In the genomic region with DNA sequence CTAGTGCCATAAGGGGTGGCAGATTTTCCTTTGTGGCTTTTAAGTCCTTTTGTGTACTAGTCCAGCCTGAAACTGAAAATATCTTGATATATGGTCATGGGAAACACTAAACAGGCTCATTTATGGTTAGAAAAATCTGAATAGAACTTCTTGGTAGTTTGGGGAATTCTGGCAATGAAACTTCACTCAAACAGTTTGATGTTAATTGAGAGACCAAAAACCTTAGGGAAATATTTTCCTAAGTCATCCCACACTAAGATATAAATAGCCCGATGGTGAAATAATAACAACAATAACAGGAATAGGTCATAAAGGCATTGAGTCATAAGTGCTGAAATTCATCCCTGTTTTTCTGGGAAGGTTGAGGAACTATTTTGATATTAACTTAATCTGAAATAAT, we compare ENCODE assay signal across 15 cellular contexts.
DNase-seq lines count a peak whose midpoint lies in the region; ATAC-seq, FAIRE-seq and TF ChIP-seq lines count a peak whose summit lies in the region.
"Had no signal": no experiment of that assay in that cellular context is flagged by ENCODE, and none has a peak within 500 bp of the region (broad histone marks: within the 10 kb centered on the region; RNA-seq: fewer than 3 reads in every experiment).

No MANE protein-coding gene starts in this region.

- H3K4me3 ChIP-seq in ACC112 (ENCODE audit: low read depth, low read length) (peak overlapping the region; percentile 13; the same call in 1 of the 2 replicates), RWPE2 (ENCODE audit: severe bottlenecking) (no peak overlapping the region), fibroblast of lung (replicated peaks in 1 of 4; ENCODE audit: control extremely low read depth in 1 of 4, insufficient read depth in 1 of 4, low read depth in 3 of 4, low read length in 4 of 4) (peak overlapping the region in 2 of 4 experiments; percentile 5 to 25), osteoblast (ENCODE audit: insufficient read depth, low read length) (peak overlapping the region; percentile 34), small intestine (ENCODE audit: low read depth in 1 of 2, low read length in 2 of 2) (no peak overlapping the region)
- H3K4me3 ChIP-seq: A549 had no signal

- DNase-seq in RWPE2 (ENCODE audit: low spot score) = no peak
- DNase-seq in fibroblast of lung (ENCODE audit: low read depth in 2 of 2) = peak; percentile 74 to 85
- peak; percentile 76 for DNase-seq in osteoblast (ENCODE audit: insufficient read length, low spot score, missing footprints)
- DNase-seq in NCI-H748 (lab: John Stamatoyannopoulos, UW; ENCODE audit: unreplicated experiment) = no peak
- DNase-seq in small intestine = no peak
- no peak for DNase-seq in H54 (ENCODE audit: insufficient read length, low spot score)
- no peak for DNase-seq in SK-N-DZ (ENCODE audit: low spot score)
- DNase-seq: activated CD4-positive, alpha-beta T cell treated with anti-CD3 and anti-CD28 coated beads, Interleukin-2, amount 50 U/mL, for 4 hours; activated naive CD4-positive, alpha-beta T cell treated with anti-CD3 and anti-CD28 coated beads, Interleukin-2, amount 10 ng/mL, durations not matched to agents 7 days and 5 days; effector memory CD4-positive, alpha-beta T cell; NCI-H1436; stimulated activated CD4-positive, alpha-beta T cell treated with anti-CD3 and anti-CD28 coated beads, Interleukin-2, amount 100 ng/mL, for 48 hours had no signal

- H3K36me3 ChIP-seq in ACC112 (ENCODE audit: insufficient read depth, low read length) = no peaks in the 10 kb centered on the region
- no peaks in the 10 kb centered on the region for H3K36me3 ChIP-seq in RWPE2 (ENCODE audit: low read depth)
- H3K36me3 ChIP-seq in fibroblast of lung (ENCODE audit: control insufficient read depth, insufficient read depth, low read length) = no peaks in the 10 kb centered on the region
- H3K36me3 ChIP-seq in osteoblast (ENCODE audit: insufficient read depth, low read length) = no peaks in the 10 kb centered on the region
- H3K36me3 ChIP-seq in small intestine (ENCODE audit: control insufficient read depth in 2 of 2, insufficient read depth in 2 of 2, low read length in 2 of 2) = no peaks in the 10 kb centered on the region
- H3K36me3 ChIP-seq: neutrophil had no signal

- H3K4me1 ChIP-seq in ACC112 (ENCODE audit: control insufficient read depth, insufficient read depth, low read length, unreplicated experiment) (peaks cover 18% of the 10 kb centered on the region), RWPE2 (ENCODE audit: insufficient read depth, poor library complexity, severe bottlenecking) (peaks cover 12% of the 10 kb centered on the region), fibroblast of lung (ENCODE audit: control insufficient read depth, extremely low read depth, insufficient read depth, low read length) (peaks cover 6% of the 10 kb centered on the region), osteoblast (ENCODE audit: insufficient read depth, low read length) (peaks cover 23% of the 10 kb centered on the region), small intestine (ENCODE audit: control insufficient read depth in 2 of 2, insufficient read depth in 1 of 2, low read depth in 1 of 2, low read length in 1 of 2) (no peaks in the 10 kb centered on the region)
- H3K4me1 ChIP-seq: A549 had no signal

- no peak for FAIRE-seq in small intestine (lab: Jason Lieb, UNC)
- no peak for FAIRE-seq in H54 (lab: Jason Lieb, UNC)
- FAIRE-seq: A549 had no signal

- H4K20me1 ChIP-seq in fibroblast of lung (ENCODE audit: control insufficient read depth, extremely low read depth, insufficient read depth, low read length) (no peaks in the 10 kb centered on the region), osteoblast (ENCODE audit: insufficient read depth, low read length) (no peaks in the 10 kb centered on the region)

- no peak for TF ChIP-seq POLR2A in H54 (IDR thresholded peaks at IDR 0.05; ENCODE audit: low read depth, low read length)

- no peaks in the 10 kb centered on the region for H3K27me3 ChIP-seq in ACC112 (ENCODE audit: insufficient read depth, low read length)
- H3K27me3 ChIP-seq in RWPE2 (ENCODE audit: insufficient read depth, poor library complexity, severe bottlenecking) = no peaks in the 10 kb centered on the region
- no peaks in the 10 kb centered on the region for H3K27me3 ChIP-seq in fibroblast of lung (ENCODE audit: control insufficient read depth, insufficient read depth, low read length)
- H3K27me3 ChIP-seq in osteoblast (ENCODE audit: insufficient read depth, low read length) = no peaks in the 10 kb centered on the region
- peaks cover 0 to 2% of the 10 kb centered on the region in 2 donors for H3K27me3 ChIP-seq in small intestine (ENCODE audit: control insufficient read depth in 2 of 2, insufficient read depth in 2 of 2, low read length in 2 of 2)
- H3K27me3 ChIP-seq: neutrophil had no signal

- H3K4me2 ChIP-seq in fibroblast of lung (ENCODE audit: extremely low read depth, insufficient read depth, low read length) = peak overlapping the region; percentile 88
- peak overlapping the region; percentile 67 for H3K4me2 ChIP-seq in osteoblast (ENCODE audit: insufficient read depth, low read length)
- H3K4me2 ChIP-seq: A549 had no signal

- H3K27ac ChIP-seq in ACC112 (ENCODE audit: low read depth, low read length) = peak overlapping the region; percentile 82
- peak overlapping the region; percentile 39 for H3K27ac ChIP-seq in RWPE2 (ENCODE audit: poor library complexity, severe bottlenecking)
- peak overlapping the region; percentile 89 for H3K27ac ChIP-seq in fibroblast of lung (ENCODE audit: insufficient read depth, low read length)
- H3K27ac ChIP-seq in osteoblast (ENCODE audit: low read depth, low read length) = peak overlapping the region; percentile 88
- H3K27ac ChIP-seq in small intestine (ENCODE audit: low read depth in 1 of 2, low read length in 1 of 2) = no peak overlapping the region
- H3K27ac ChIP-seq: A549, neutrophil had no signal

- H2AFZ ChIP-seq in ACC112 (ENCODE audit: low read length, unreplicated experiment) (peak overlapping the region; percentile 74), fibroblast of lung (ENCODE audit: low read length) (no peak overlapping the region), osteoblast (ENCODE audit: low read length) (no peak overlapping the region)

- H3K79me2 ChIP-seq in ACC112 (ENCODE audit: control insufficient read depth, insufficient read depth, low read length, unreplicated experiment) = no peaks in the 10 kb centered on the region
- H3K79me2 ChIP-seq in fibroblast of lung (ENCODE audit: control insufficient read depth, insufficient read depth, low read length) = no peaks in the 10 kb centered on the region
- no peaks in the 10 kb centered on the region for H3K79me2 ChIP-seq in osteoblast (ENCODE audit: insufficient read depth, low read length)

- H3K9me3 ChIP-seq in RWPE2 (ENCODE audit: severe bottlenecking) (no peaks in the 10 kb centered on the region), fibroblast of lung (ENCODE audit: control insufficient read depth, insufficient read depth, low read depth, low read length) (no peaks in the 10 kb centered on the region), osteoblast (ENCODE audit: low read depth, low read length) (no peaks in the 10 kb centered on the region), small intestine (ENCODE audit: control insufficient read depth, low read depth) (no peaks in the 10 kb centered on the region)
- H3K9me3 ChIP-seq: A549, neutrophil had no signal

- WGBS in small intestine, 3 donors = 52 to 72% (median 70%) methylated on average over 1 of the region's 1 CpG

- no peak for TF ChIP-seq CTCF in RWPE2 (IDR thresholded peaks at IDR 0.05; ENCODE audit: poor library complexity, severe bottlenecking)
- TF ChIP-seq CTCF in fibroblast of lung (conservative IDR thresholded peaks at IDR 0.05 in 1 of 2, IDR thresholded peaks at IDR 0.05 in 1 of 2; ENCODE audit: low read depth in 1 of 2, low read length in 2 of 2) = no peak
- TF ChIP-seq CTCF in osteoblast (IDR thresholded peaks at IDR 0.05; ENCODE audit: extremely low read depth, low read depth, low read length) = no peak

- ATAC-seq in RWPE2 (ENCODE audit: low read depth) = peak; percentile 61; the same call in 2 of the 3 replicates
- ATAC-seq: A549 had no signal

- H3K9ac ChIP-seq in fibroblast of lung (ENCODE audit: insufficient read depth, low read length) = peak overlapping the region; percentile 43

Comparison
In these comparisons a context has a peak if more than half of its experiments do, and no peak if none do; other contexts are left out.
1. H3K27ac ChIP-seq: peak in ACC112 (single experiment), RWPE2 (single experiment), fibroblast of lung (single experiment) and osteoblast (single experiment); none in small intestine (0 of 2).
2. H3K4me3 ChIP-seq: peak in ACC112 (single experiment) and osteoblast (single experiment); none in RWPE2 (single experiment) and small intestine (0 of 2).
3. DNase-seq: peak in fibroblast of lung (2 of 2) and osteoblast (single experiment); none in RWPE2 (single experiment), NCI-H748 (single experiment), small intestine (single experiment), H54 (single experiment) and SK-N-DZ (single experiment).